ENCODE assay signal across 8 cellular contexts in the genomic region with DNA sequence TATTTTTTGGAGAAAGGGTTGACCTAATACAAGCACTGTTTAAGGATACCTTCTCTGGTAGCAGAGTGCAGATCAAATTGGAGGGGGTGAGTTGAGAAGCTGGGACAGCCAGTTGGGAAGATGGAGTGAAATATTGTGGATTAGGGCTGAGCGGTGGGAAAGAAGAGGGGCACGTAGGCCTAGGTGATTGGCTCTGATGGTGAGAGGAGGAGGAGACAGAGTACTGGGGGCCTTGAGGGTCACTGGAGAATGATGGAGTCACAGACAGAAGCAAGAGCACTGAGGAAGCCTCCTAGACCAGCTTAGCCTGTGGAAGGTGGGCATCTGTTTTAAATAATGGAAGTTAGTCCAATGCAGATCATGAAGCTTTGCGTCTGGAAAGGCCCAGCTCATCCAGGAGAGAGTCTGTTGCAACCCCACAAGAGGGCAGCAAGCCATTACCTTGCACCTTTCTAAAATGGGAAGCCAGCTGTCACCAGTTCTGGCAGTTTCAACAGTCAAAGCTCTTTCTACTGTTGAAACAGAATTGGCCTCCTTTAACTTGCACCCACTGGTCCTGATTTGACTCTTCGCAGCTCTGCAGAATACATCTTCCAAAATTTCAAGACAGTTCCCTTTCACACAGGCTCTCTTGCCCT. TPM values are rescaled to one million over a fixed set of nuclear protein-coding genes. Genes with fewer than 3 reads are reported as not detected.
DNase-seq lines count a peak whose midpoint lies in the region; FAIRE-seq and TF ChIP-seq lines count a peak whose summit lies in the region.

No MANE protein-coding gene starts in this region.

- peaks cover 2% of the 10 kb centered on the region for H3K36me3 Mint-ChIP-seq in T-helper 2 cell treated with Interferon-gamma antibody and Interleukin-4, amounts not matched to agents 5 μg/mL and 100 μg/mL, for 36 hours (ENCODE audit: low read depth)

- H3K27ac Mint-ChIP-seq in T-helper 2 cell treated with Interferon-gamma antibody and Interleukin-4, amounts not matched to agents 5 μg/mL and 100 μg/mL, for 36 hours: peak overlapping the region; percentile 29

- H2AFZ ChIP-seq in MM.1S (ENCODE audit: low read length): peak overlapping the region; percentile 36; the same call in 1 of the 2 replicates

- no peaks in the 10 kb centered on the region for H4K20me1 ChIP-seq in MM.1S (ENCODE audit: insufficient read depth, low read length)

- H3K4me3 ChIP-seq in MM.1S (ENCODE audit: low read length) (no peak overlapping the region), fibroblast of the aortic adventitia (ENCODE audit: low read depth, low read length) (no peak overlapping the region), retinal pigment epithelial cell (ENCODE audit: low read length) (no peak overlapping the region)

- DNase-seq in stimulated activated CD4-positive, alpha-beta T cell treated with anti-CD3 and anti-CD28 coated beads, Interleukin-15, amount 100 ng/mL, for 24 hours: peak; percentile 37
- DNase-seq in stimulated activated CD4-positive, alpha-beta T cell treated with anti-CD3 and anti-CD28 coated beads, Interleukin-4, amount 100 ng/mL, for 4 hours: no peak
- DNase-seq in MM.1S: peak; percentile 74
- no peak for DNase-seq in T-helper 2 cell treated with Interferon-gamma antibody and Interleukin-4, amounts not matched to agents 5 μg/mL and 100 μg/mL, for 36 hours (ENCODE audit: low spot score)
- peak; percentile 81 for DNase-seq in fibroblast of the aortic adventitia (ENCODE audit: low read depth)
- no peak for DNase-seq in retinal pigment epithelial cell (ENCODE audit: low read depth)
- no peak for DNase-seq in retina
- no peak for DNase-seq in GM19239 (ENCODE audit: insufficient read length, low spot score)

- H3K9me3 Mint-ChIP-seq in T-helper 2 cell treated with Interferon-gamma antibody and Interleukin-4, amounts not matched to agents 5 μg/mL and 100 μg/mL, for 36 hours: no peaks in the 10 kb centered on the region

- H3F3A ChIP-seq in MM.1S (ENCODE audit: insufficient read depth, low read length): no peaks in the 10 kb centered on the region

- TF ChIP-seq CTCF in MM.1S (IDR thresholded peaks at IDR 0.05; ENCODE audit: low read length) (peak; percentile 76), fibroblast of the aortic adventitia (IDR thresholded peaks at IDR 0.05; ENCODE audit: insufficient read depth, low read length) (peak; percentile 73), retinal pigment epithelial cell (conservative IDR thresholded peaks at IDR 0.05; ENCODE audit: low read depth, low read length) (peak; percentile 83)

- H3K9ac ChIP-seq in MM.1S (ENCODE audit: low read length): no peak overlapping the region

- no peaks in the 10 kb centered on the region for H3K36me3 ChIP-seq in MM.1S (replicated peaks; ENCODE audit: insufficient read depth, low read length)

- no peaks in the 10 kb centered on the region for H3K9me3 ChIP-seq in MM.1S (replicated peaks; ENCODE audit: insufficient read depth, low read length)

- H3K27me3 ChIP-seq in MM.1S (replicated peaks; ENCODE audit: insufficient read depth, low read length): no peaks in the 10 kb centered on the region

- FAIRE-seq in GM19239 (lab: Jason Lieb, UNC): no peak

- peaks cover 5% of the 10 kb centered on the region for H3K4me1 Mint-ChIP-seq in T-helper 2 cell treated with Interferon-gamma antibody and Interleukin-4, amounts not matched to agents 5 μg/mL and 100 μg/mL, for 36 hours (ENCODE audit: low read depth)

- H3K9me2 ChIP-seq in MM.1S (replicated peaks; ENCODE audit: insufficient read depth, low read length): no peaks in the 10 kb centered on the region

- H3K4me2 ChIP-seq in MM.1S (ENCODE audit: low read depth, low read length): 0 out of 2 replicates have a peak overlapping the region, but pooled peaks have one; percentile 8

- no peaks in the 10 kb centered on the region for H3K27me3 Mint-ChIP-seq in T-helper 2 cell treated with Interferon-gamma antibody and Interleukin-4, amounts not matched to agents 5 μg/mL and 100 μg/mL, for 36 hours (ENCODE audit: low read depth)

- H3K79me2 ChIP-seq in MM.1S (ENCODE audit: low read length): no peaks in the 10 kb centered on the region

- H3K4me3 Mint-ChIP-seq in T-helper 2 cell treated with Interferon-gamma antibody and Interleukin-4, amounts not matched to agents 5 μg/mL and 100 μg/mL, for 36 hours: no peak overlapping the region

- no peak overlapping the region for H3K27ac ChIP-seq in MM.1S (ENCODE audit: low read length)

- peaks cover 6% of the 10 kb centered on the region; the same call in 1 of the 2 replicates for H3K4me1 ChIP-seq in MM.1S (ENCODE audit: low read length)

RNA-seq across cellular contexts. Expression of a gene that starts 11.8 kb away (rescaled TPM):
- 0.65 and 1.4 TPM in 2 replicates for total RNA-seq in fibroblast of the aortic adventitia (ENCODE audit: low replicate concordance)

RNA-seq across cellular contexts. Expression of a gene that starts 13.3 kb away (rescaled TPM):
- 14.1 and 19.7 TPM in 2 replicates for total RNA-seq in fibroblast of the aortic adventitia (ENCODE audit: low replicate concordance)

RNA-seq across cellular contexts. Expression of a gene that starts 18.8 kb away (rescaled TPM):
- 13.3 and 24.3 TPM in 2 replicates for total RNA-seq in fibroblast of the aortic adventitia (ENCODE audit: low replicate concordance)

RNA-seq across cellular contexts. Expression of a gene that starts 33.6 kb away (rescaled TPM):
- 21.8 and 24.3 TPM in 2 replicates for total RNA-seq in fibroblast of the aortic adventitia (ENCODE audit: low replicate concordance)

Comparison
In these comparisons a context has a peak if more than half of its experiments do, and no peak if none do; other contexts are left out.
1. DNase-seq: peak in stimulated activated CD4-positive, alpha-beta T cell treated with anti-CD3 and anti-CD28 coated beads, Interleukin-15, amount 100 ng/mL, for 24 hours (single experiment), MM.1S (single experiment) and fibroblast of the aortic adventitia (single experiment); none in stimulated activated CD4-positive, alpha-beta T cell treated with anti-CD3 and anti-CD28 coated beads, Interleukin-4, amount 100 ng/mL, for 4 hours (0 of 2), T-helper 2 cell treated with Interferon-gamma antibody and Interleukin-4, amounts not matched to agents 5 μg/mL and 100 μg/mL, for 36 hours (single experiment), retinal pigment epithelial cell (single experiment), retina (single experiment) and GM19239 (single experiment).
2. Peak in every context shown above with its lines, with median percentiles within 50 percentile points of each other: CTCF ChIP-seq.